Comparison of ENCODE assay signal across 21 cellular contexts in genomic region chr19:50462970-50463369, GRCh38. TPM values are rescaled to one million over a fixed set of nuclear protein-coding genes. Genes with fewer than 3 reads are reported as not detected.
A peak's percentile ranks its signal among the peaks of the same experiment; 100 is the strongest.
DNase-seq lines count a peak whose midpoint lies in the region; ATAC-seq, FAIRE-seq and TF ChIP-seq lines count a peak whose summit lies in the region.
"Had no signal": no experiment of that assay in that cellular context is flagged by ENCODE, and none has a peak within 500 bp of the region (broad histone marks: within the 10 kb centered on the region; RNA-seq: fewer than 3 reads in every experiment).

No MANE protein-coding gene starts in this region.

- no peaks in the 10 kb centered on the region for H4K20me1 ChIP-seq in HepG2 (ENCODE audit: insufficient read depth, low read length)
- H4K20me1 ChIP-seq: BLaER1 had no signal

- no peaks in the 10 kb centered on the region for H3K9me3 ChIP-seq in HepG2 (ENCODE audit: low read length)
- H3K9me3 ChIP-seq in right lobe of liver: no peaks in the 10 kb centered on the region
- H3K9me3 ChIP-seq in neuronal stem cell (replicated peaks in 1 of 2; ENCODE audit: control insufficient read depth in 2 of 2, insufficient read depth in 1 of 2, low read depth in 1 of 2, low read length in 2 of 2): no peaks in the 10 kb centered on the region
- no peaks in the 10 kb centered on the region for H3K9me3 ChIP-seq in spleen
- H3K9me3 ChIP-seq: BLaER1, Caco-2 had no signal

- no peak for TF ChIP-seq EP300 in HepG2 (IDR thresholded peaks at IDR 0.05; ENCODE audit: low read depth in 2 of 2, low read length in 2 of 2)
- no peak for TF ChIP-seq EP300 in HepG2 (CRISPR knock-in tag; IDR thresholded peaks at IDR 0.05; ENCODE audit: borderline replicate concordance)

- H2AFZ ChIP-seq in HepG2 (ENCODE audit: low read length): no peak overlapping the region
- H2AFZ ChIP-seq in neuronal stem cell (ENCODE audit: low read length): no peak overlapping the region
- H2AFZ ChIP-seq: GM23248 had no signal

- no peak overlapping the region for H2AK5ac ChIP-seq in neuronal stem cell (ENCODE audit: low read depth, low read length)

- no TSS peak for BruUV-seq in HepG2 (replicated peaks; lab: Mats Ljungman, UMichigan)

- no peak for TF ChIP-seq RAD21 in HepG2 (CRISPR knock-in tag; IDR thresholded peaks at IDR 0.05)

- ATAC-seq in HepG2 (no peak), right lobe of liver (no peak)
- ATAC-seq: CD8-positive, alpha-beta T cell had no signal

- CTCF ChIA-PET in HepG2 (lab: Yijun Ruan, JAX; ENCODE audit: low intra/inter-chr PET ratio, low total read pairs): no interaction called here

- no peak overlapping the region for H4K91ac ChIP-seq in neuronal stem cell (ENCODE audit: low read depth, low read length, poor library complexity)

- no peak overlapping the region for H2BK5ac ChIP-seq in neuronal stem cell (ENCODE audit: low read length)

- POLR2A ChIA-PET in HepG2 (lab: Yijun Ruan, JAX): no interaction called here

- H2BK12ac ChIP-seq in neuronal stem cell (ENCODE audit: low read length): no peak overlapping the region

- 52% methylated on average over 6 of the region's 7 CpGs for WGBS in HepG2 (ENCODE audit: low lambda C conversion rate)
- WGBS in right lobe of liver (ENCODE audit: insufficient coverage, low coverage, low lambda C conversion rate, missing lambda C conversion rate): 74% methylated on average over 7 of the region's 7 CpGs
- WGBS in neuronal stem cell (ENCODE audit: extremely low coverage in 2 of 2, insufficient read length in 2 of 2, insufficient replicate concordance in 1 of 2), 2 donors: no CpG with 5 or more reads among the region's 7 CpGs
- WGBS in spleen, 5 donors: 75 to 81% (median 79%) methylated on average over 7 of the region's 7 CpGs

- no peak for DNase-seq in HepG2 (ENCODE audit: low spot score)
- DNase-seq in right lobe of liver: no peak
- DNase-seq in neuronal stem cell (ENCODE audit: low spot score): no peak
- no peak for DNase-seq in spleen
- no peak for DNase-seq in NCI-H226
- DNase-seq: Caco-2; CD4-positive, CD25-positive, alpha-beta regulatory T cell; CD8-positive, alpha-beta T cell; DMS153; DND-41; GM23248; H7; HCEC 1CT had no signal

- H3K9ac ChIP-seq in HepG2 (ENCODE audit: insufficient read depth, low read depth, low read length): no peak overlapping the region
- H3K9ac ChIP-seq in neuronal stem cell (ENCODE audit: low read depth, low read length, poor library complexity): no peak overlapping the region
- H3K9ac ChIP-seq: BLaER1, GM23248 had no signal

- H3K36me3 ChIP-seq in HepG2 (replicated peaks in 1 of 2; ENCODE audit: control insufficient read depth in 1 of 2, insufficient read depth in 2 of 2, low read length in 2 of 2) (no peaks in the 10 kb centered on the region), right lobe of liver (no peaks in the 10 kb centered on the region), neuronal stem cell (replicated peaks in 1 of 2; ENCODE audit: control insufficient read depth in 2 of 2, insufficient read depth in 2 of 2, low read length in 2 of 2) (no peaks in the 10 kb centered on the region), spleen (no peaks in the 10 kb centered on the region)
- H3K36me3 ChIP-seq: BLaER1 had no signal

- H3K4me2 ChIP-seq in HepG2 (ENCODE audit: low read depth, low read length) (no peak overlapping the region), neuronal stem cell (ENCODE audit: insufficient read depth, low read length, poor library complexity, severe bottlenecking) (no peak overlapping the region)
- H3K4me2 ChIP-seq: BLaER1 had no signal

- H2BK15ac ChIP-seq in neuronal stem cell (ENCODE audit: low read length): peak overlapping the region; percentile 33

- H3K27ac ChIP-seq in HepG2 (ENCODE audit: extremely low read length, insufficient read depth, low read length) (no peak overlapping the region), right lobe of liver (no peak overlapping the region), neuronal stem cell (replicated peaks; ENCODE audit: low read length) (no peak overlapping the region), spleen (no peak overlapping the region)
- H3K27ac ChIP-seq: 22Rv1, BLaER1, C4-2B, GM23248 had no signal

- H3K4me1 ChIP-seq in HepG2 (ENCODE audit: insufficient read depth, low read length) (peaks cover 55% of the 10 kb centered on the region), right lobe of liver (peaks cover 0 to 7% (median 0%) of the 10 kb centered on the region in 4 donors), neuronal stem cell (ENCODE audit: control insufficient read depth in 2 of 2, insufficient read depth in 1 of 2, low read depth in 1 of 2, low read length in 2 of 2) (peaks cover 13 to 14% of the 10 kb centered on the region in 2 donors), spleen (peaks cover 0 to 19% (median 14%) of the 10 kb centered on the region in 6 donors)

- in situ Hi-C loops in HepG2 (cut with HindIII; ENCODE audit: extremely low pct_ligation_motif_present, low pct_unique_long_range_greater_than_20kb): loop anchor here (10.0 kb wide), 1 partner anchor 88 kb away; the partner anchor contains the start of gene NR1H2

- H3K14ac ChIP-seq in neuronal stem cell (ENCODE audit: low read length): no peak overlapping the region

- FAIRE-seq in HepG2 (lab: Jason Lieb, UNC): no peak
- FAIRE-seq: A204.1, G401.6, GM19239, H1 had no signal

- H3K27me3 ChIP-seq in HepG2 (ENCODE audit: control insufficient read depth in 1 of 2, insufficient read depth in 2 of 2, low read length in 2 of 2): no peaks in the 10 kb centered on the region
- H3K27me3 ChIP-seq in right lobe of liver: no peaks in the 10 kb centered on the region
- no peaks in the 10 kb centered on the region for H3K27me3 ChIP-seq in neuronal stem cell (ENCODE audit: control insufficient read depth in 3 of 3, insufficient read depth in 3 of 3, low read depth in 1 of 3, low read length in 3 of 3)
- peaks cover 0 to 41% (median 14%) of the 10 kb centered on the region in 7 donors for H3K27me3 ChIP-seq in spleen (replicated peaks in 1 of 7)
- H3K27me3 ChIP-seq: BLaER1 had no signal

- no peak overlapping the region for H4K8ac ChIP-seq in neuronal stem cell (ENCODE audit: low read depth, low read length)

- peaks cover 2% of the 10 kb centered on the region for H3K79me1 ChIP-seq in neuronal stem cell (ENCODE audit: low read depth, low read length)

- intact Hi-C loops in HepG2 (cut with micrococcal nuclease; ENCODE audit: unreplicated experiment): no loop called here
- intact Hi-C loops in right lobe of liver (cut with DNase I): no loop called here
- intact Hi-C loops in spleen (cut with DNase I; ENCODE audit: low total_unique reads): loop anchor here (5.0 kb wide), 1 partner anchor 96 kb away; the partner anchor contains the start of gene NAPSA

- H3K18ac ChIP-seq in neuronal stem cell (ENCODE audit: low read length): no peak overlapping the region

- no peaks in the 10 kb centered on the region for H3K79me2 ChIP-seq in HepG2 (ENCODE audit: insufficient read depth, low read length)

- TF ChIP-seq POLR2A in HepG2 (IDR thresholded peaks at IDR 0.05; ENCODE audit: insufficient read depth in 1 of 2, low read depth in 2 of 2, low read length in 2 of 2): no peak
- TF ChIP-seq POLR2A in right lobe of liver (IDR thresholded peaks at IDR 0.05): no peak
- no peak for TF ChIP-seq POLR2A in spleen (IDR thresholded peaks at IDR 0.05)

- no peak overlapping the region for H3K23ac ChIP-seq in neuronal stem cell (ENCODE audit: low read depth, low read length, poor library complexity)

- H3K4ac ChIP-seq in neuronal stem cell (ENCODE audit: low read length): no peak overlapping the region

- no peak for TF ChIP-seq CTCF in HepG2 (CRISPR knock-in tag; IDR thresholded peaks at IDR 0.05)
- no peak for TF ChIP-seq CTCF in right lobe of liver (IDR thresholded peaks at IDR 0.05)
- no peak for TF ChIP-seq CTCF in spleen (IDR thresholded peaks at IDR 0.05 in 8 of 11, conservative IDR thresholded peaks at IDR 0.05 in 3 of 11)

- H3K4me3 ChIP-seq in HepG2 (replicated peaks in 1 of 3; ENCODE audit: insufficient read depth in 1 of 3, low read depth in 2 of 3, low read length in 3 of 3) (no peak overlapping the region), right lobe of liver (no peak overlapping the region), neuronal stem cell (ENCODE audit: low read length in 2 of 2) (no peak overlapping the region), spleen (no peak overlapping the region)
- H3K4me3 ChIP-seq: BLaER1, GM23248 had no signal

- no peak overlapping the region for H2BK120ac ChIP-seq in neuronal stem cell (ENCODE audit: low read depth, low read length)

RNA-seq across cellular contexts. Expression of gene EMC10, which starts 13.3 kb away (rescaled TPM):
- total RNA-seq in HepG2 (2016; rRNA removed; fragmentation: Illumina TruSeq; extraction: Trizol) (not detected in 2 replicates), right lobe of liver (10 to 100 TPM; 48.6 to 82.8 (median 74.2) TPM), spleen (10 to 100 TPM; 53.0 to 72.6 (median 62.5) TPM)
- not detected in 2 replicates for total RNA-seq in HepG2 (2016; cell fraction: cytosol; rRNA removed; fragmentation: Illumina TruSeq; extraction: Trizol; ENCODE audit: low read depth)
- total RNA-seq in HepG2 (2016; cell fraction: insoluble cytoplasmic fraction; rRNA removed; fragmentation: Illumina TruSeq; extraction: Trizol): not detected in 2 replicates
- not detected in 2 replicates for total RNA-seq in HepG2 (2016; cell fraction: membrane; rRNA removed; fragmentation: Illumina TruSeq; extraction: Trizol)
- not detected in 2 replicates for total RNA-seq in HepG2 (2016; cell fraction: nucleus; rRNA removed; fragmentation: Illumina TruSeq; extraction: Trizol)
- polyA plus RNA-seq in HepG2 (2011; rRNA removed) (not detected in 2 replicates), spleen (10 to 100 TPM; 31.0 to 61.1 (median 50.5) TPM)
- polyA plus RNA-seq in HepG2 (2011; cell fraction: cytosol; rRNA removed): 0.04 TPM in 1 of 2 replicates, not detected in the other
- polyA plus RNA-seq in HepG2 (2011; cell fraction: nucleus; rRNA removed): 0.19 TPM in 1 of 2 replicates, not detected in the other
- not detected in 2 replicates for polyA plus RNA-seq in HepG2 (2012)
- not detected in 2 replicates for polyA plus RNA-seq in HepG2 (2016; cell fraction: cytosol; fragmentation: Illumina TruSeq; extraction: Trizol; ENCODE audit: low read depth)
- not detected in 2 replicates for polyA plus RNA-seq in HepG2 (2016; cell fraction: insoluble cytoplasmic fraction; fragmentation: Illumina TruSeq; extraction: Trizol; ENCODE audit: low read depth)
- not detected in 2 replicates for polyA plus RNA-seq in HepG2 (2016; cell fraction: membrane; fragmentation: Illumina TruSeq; extraction: Trizol; ENCODE audit: low read depth)
- not detected in 2 replicates for polyA plus RNA-seq in HepG2 (2016; cell fraction: nucleus; fragmentation: Illumina TruSeq; extraction: Trizol; ENCODE audit: insufficient read depth, low read depth)
- polyA minus RNA-seq in HepG2 (2011; rRNA and poly(A)+ RNA removed; ENCODE audit: low replicate concordance): 0.06 and 36.3 TPM in 2 replicates
- 0.69 and 2.2 TPM in 2 replicates for polyA minus RNA-seq in HepG2 (2011; cell fraction: cytosol; rRNA and poly(A)+ RNA removed)
- 0.25 and 1.0 TPM in 2 replicates for polyA minus RNA-seq in HepG2 (2011; cell fraction: nucleus; rRNA and poly(A)+ RNA removed)
- 57.0 TPM for polyA plus RNA-seq in neuronal stem cell (2013, experiment 1 of 2)
- 55.4 TPM for polyA plus RNA-seq in neuronal stem cell (2013, experiment 2 of 2)

RNA-seq across cellular contexts. Expression of gene GARIN5A, which starts 13.7 kb away (rescaled TPM):
- total RNA-seq in HepG2 (2016; rRNA removed; fragmentation: Illumina TruSeq; extraction: Trizol): not detected in 2 replicates
- not detected in 2 replicates for total RNA-seq in HepG2 (2016; cell fraction: cytosol; rRNA removed; fragmentation: Illumina TruSeq; extraction: Trizol; ENCODE audit: low read depth)
- total RNA-seq in HepG2 (2016; cell fraction: insoluble cytoplasmic fraction; rRNA removed; fragmentation: Illumina TruSeq; extraction: Trizol): not detected in 2 replicates
- total RNA-seq in HepG2 (2016; cell fraction: membrane; rRNA removed; fragmentation: Illumina TruSeq; extraction: Trizol): not detected in 2 replicates
- total RNA-seq in HepG2 (2016; cell fraction: nucleus; rRNA removed; fragmentation: Illumina TruSeq; extraction: Trizol): not detected in 2 replicates
- not detected in 2 replicates for polyA plus RNA-seq in HepG2 (2011; rRNA removed)
- not detected in 2 replicates for polyA plus RNA-seq in HepG2 (2011; cell fraction: cytosol; rRNA removed)
- not detected in 2 replicates for polyA plus RNA-seq in HepG2 (2011; cell fraction: nucleus; rRNA removed)
- not detected in 2 replicates for polyA plus RNA-seq in HepG2 (2012)
- not detected in 2 replicates for polyA plus RNA-seq in HepG2 (2016; cell fraction: cytosol; fragmentation: Illumina TruSeq; extraction: Trizol; ENCODE audit: low read depth)
- not detected in 2 replicates for polyA plus RNA-seq in HepG2 (2016; cell fraction: insoluble cytoplasmic fraction; fragmentation: Illumina TruSeq; extraction: Trizol; ENCODE audit: low read depth)
- not detected in 2 replicates for polyA plus RNA-seq in HepG2 (2016; cell fraction: membrane; fragmentation: Illumina TruSeq; extraction: Trizol; ENCODE audit: low read depth)
- not detected in 2 replicates for polyA plus RNA-seq in HepG2 (2016; cell fraction: nucleus; fragmentation: Illumina TruSeq; extraction: Trizol; ENCODE audit: insufficient read depth, low read depth)
- polyA minus RNA-seq in HepG2 (2011; rRNA and poly(A)+ RNA removed; ENCODE audit: low replicate concordance): 5.1 TPM in 1 of 2 replicates, not detected in the other
- polyA minus RNA-seq in HepG2 (2011; cell fraction: cytosol; rRNA and poly(A)+ RNA removed): not detected in 2 replicates
- not detected in 2 replicates for polyA minus RNA-seq in HepG2 (2011; cell fraction: nucleus; rRNA and poly(A)+ RNA removed)
- 1 to 10 TPM in 5 of 6 experiments, under 1 TPM in 1; 0.68 to 2.3 (median 1.5) TPM for total RNA-seq in right lobe of liver
- polyA plus RNA-seq in neuronal stem cell (2013, experiment 1 of 2): 9.4 TPM
- 8.0 TPM for polyA plus RNA-seq in neuronal stem cell (2013, experiment 2 of 2)
- total RNA-seq in spleen: under 1 TPM in 1 of 7 donors, not detected in 6; 0.61 TPM
- 1 to 10 TPM in 1 of 3 donors, under 1 TPM in 2; 0.42 to 1.4 (median 0.48) TPM for polyA plus RNA-seq in spleen
- total RNA-seq: GM23248 had no signal

RNA-seq across cellular contexts. Expression of gene MYBPC2, which starts 30.3 kb away (rescaled TPM):
- total RNA-seq in HepG2 (2016; rRNA removed; fragmentation: Illumina TruSeq; extraction: Trizol) (0.67 TPM in 1 of 2 replicates, not detected in the other), right lobe of liver (under 1 TPM in 3 of 6 experiments, not detected in 3; 0.12 to 0.56 (median 0.30) TPM), spleen (1 to 10 TPM in 1 of 7 donors, under 1 TPM in 4, not detected in 2; 0.28 to 1.5 (median 0.40) TPM)
- not detected in 2 replicates for total RNA-seq in HepG2 (2016; cell fraction: cytosol; rRNA removed; fragmentation: Illumina TruSeq; extraction: Trizol; ENCODE audit: low read depth)
- total RNA-seq in HepG2 (2016; cell fraction: insoluble cytoplasmic fraction; rRNA removed; fragmentation: Illumina TruSeq; extraction: Trizol): not detected in 2 replicates
- not detected in 2 replicates for total RNA-seq in HepG2 (2016; cell fraction: membrane; rRNA removed; fragmentation: Illumina TruSeq; extraction: Trizol)
- total RNA-seq in HepG2 (2016; cell fraction: nucleus; rRNA removed; fragmentation: Illumina TruSeq; extraction: Trizol): not detected in 2 replicates
- polyA plus RNA-seq in HepG2 (2011; rRNA removed) (0.01 TPM in 1 of 2 replicates, not detected in the other), spleen (1 to 10 TPM in 1 of 3 donors, under 1 TPM in 2; 0.33 to 1.7 (median 0.45) TPM)
- polyA plus RNA-seq in HepG2 (2011; cell fraction: cytosol; rRNA removed): 0.01 and 0.03 TPM in 2 replicates
- 0.05 and 0.24 TPM in 2 replicates for polyA plus RNA-seq in HepG2 (2011; cell fraction: nucleus; rRNA removed)
- polyA plus RNA-seq in HepG2 (2012): not detected in 2 replicates
- not detected in 2 replicates for polyA plus RNA-seq in HepG2 (2016; cell fraction: cytosol; fragmentation: Illumina TruSeq; extraction: Trizol; ENCODE audit: low read depth)
- polyA plus RNA-seq in HepG2 (2016; cell fraction: insoluble cytoplasmic fraction; fragmentation: Illumina TruSeq; extraction: Trizol; ENCODE audit: low read depth): not detected in 2 replicates
- not detected in 2 replicates for polyA plus RNA-seq in HepG2 (2016; cell fraction: membrane; fragmentation: Illumina TruSeq; extraction: Trizol; ENCODE audit: low read depth)
- not detected in 2 replicates for polyA plus RNA-seq in HepG2 (2016; cell fraction: nucleus; fragmentation: Illumina TruSeq; extraction: Trizol; ENCODE audit: insufficient read depth, low read depth)
- not detected in 2 replicates for polyA minus RNA-seq in HepG2 (2011; rRNA and poly(A)+ RNA removed; ENCODE audit: low replicate concordance)
- not detected in 2 replicates for polyA minus RNA-seq in HepG2 (2011; cell fraction: cytosol; rRNA and poly(A)+ RNA removed)
- not detected in 2 replicates for polyA minus RNA-seq in HepG2 (2011; cell fraction: nucleus; rRNA and poly(A)+ RNA removed)
- 1.0 TPM for polyA plus RNA-seq in neuronal stem cell (2013, experiment 1 of 2)
- 1.2 TPM for polyA plus RNA-seq in neuronal stem cell (2013, experiment 2 of 2)
- total RNA-seq: GM23248 had no signal
- polyA plus RNA-seq: AG04450, GM23248 had no signal

RNA-seq across cellular contexts. Expression of gene SPIB, which starts 44.2 kb away (rescaled TPM):
- total RNA-seq in HepG2 (2016; rRNA removed; fragmentation: Illumina TruSeq; extraction: Trizol) (0.04 TPM in 1 of 2 replicates, not detected in the other), right lobe of liver (under 1 TPM in 1 of 6 experiments, not detected in 5; 0.51 TPM), spleen (10 to 100 TPM; 22.1 to 76.6 (median 34.4) TPM)
- total RNA-seq in HepG2 (2016; cell fraction: cytosol; rRNA removed; fragmentation: Illumina TruSeq; extraction: Trizol; ENCODE audit: low read depth): not detected in 2 replicates
- 0.13 and 0.15 TPM in 2 replicates for total RNA-seq in HepG2 (2016; cell fraction: insoluble cytoplasmic fraction; rRNA removed; fragmentation: Illumina TruSeq; extraction: Trizol)
- not detected in 2 replicates for total RNA-seq in HepG2 (2016; cell fraction: membrane; rRNA removed; fragmentation: Illumina TruSeq; extraction: Trizol)
- not detected in 2 replicates for total RNA-seq in HepG2 (2016; cell fraction: nucleus; rRNA removed; fragmentation: Illumina TruSeq; extraction: Trizol)
- polyA plus RNA-seq in HepG2 (2011; rRNA removed) (0.04 TPM in 1 of 2 replicates, not detected in the other), spleen (10 to 100 TPM; 55.5 to 90.5 (median 86.1) TPM)
- polyA plus RNA-seq in HepG2 (2011; cell fraction: cytosol; rRNA removed): not detected in 2 replicates
- 0.21 TPM in 1 of 2 replicates, not detected in the other for polyA plus RNA-seq in HepG2 (2011; cell fraction: nucleus; rRNA removed)
- polyA plus RNA-seq in HepG2 (2012): not detected in 2 replicates
- polyA plus RNA-seq in HepG2 (2016; cell fraction: cytosol; fragmentation: Illumina TruSeq; extraction: Trizol; ENCODE audit: low read depth): 0.10 TPM in 1 of 2 replicates, not detected in the other
- not detected in 2 replicates for polyA plus RNA-seq in HepG2 (2016; cell fraction: insoluble cytoplasmic fraction; fragmentation: Illumina TruSeq; extraction: Trizol; ENCODE audit: low read depth)
- 0.07 TPM in 1 of 2 replicates, not detected in the other for polyA plus RNA-seq in HepG2 (2016; cell fraction: membrane; fragmentation: Illumina TruSeq; extraction: Trizol; ENCODE audit: low read depth)
- polyA plus RNA-seq in HepG2 (2016; cell fraction: nucleus; fragmentation: Illumina TruSeq; extraction: Trizol; ENCODE audit: insufficient read depth, low read depth): 0.53 TPM in 1 of 2 replicates, not detected in the other
- 0.51 TPM in 1 of 2 replicates, not detected in the other for polyA minus RNA-seq in HepG2 (2011; rRNA and poly(A)+ RNA removed; ENCODE audit: low replicate concordance)
- polyA minus RNA-seq in HepG2 (2011; cell fraction: cytosol; rRNA and poly(A)+ RNA removed): not detected in 2 replicates
- not detected in 2 replicates for polyA minus RNA-seq in HepG2 (2011; cell fraction: nucleus; rRNA and poly(A)+ RNA removed)
- polyA plus RNA-seq in neuronal stem cell (2013, experiment 1 of 2): 0.08 TPM
- 0.17 TPM for polyA plus RNA-seq in neuronal stem cell (2013, experiment 2 of 2)
- total RNA-seq: CD4-positive, CD25-positive, alpha-beta regulatory T cell; GM23248 had no signal
- polyA plus RNA-seq: AG04450, GM23248 had no signal

RNA-seq across cellular contexts. Expression of gene JOSD2, which starts 48.0 kb away (rescaled TPM):
- total RNA-seq in HepG2 (2016; rRNA removed; fragmentation: Illumina TruSeq; extraction: Trizol) (2.0 and 2.3 TPM in 2 replicates), right lobe of liver (10 to 100 TPM; 15.0 to 27.5 (median 19.1) TPM), spleen (10 to 100 TPM; 21.4 to 32.1 (median 29.0) TPM)
- 2.6 and 3.1 TPM in 2 replicates for total RNA-seq in HepG2 (2016; cell fraction: cytosol; rRNA removed; fragmentation: Illumina TruSeq; extraction: Trizol; ENCODE audit: low read depth)
- 3.2 and 3.4 TPM in 2 replicates for total RNA-seq in HepG2 (2016; cell fraction: insoluble cytoplasmic fraction; rRNA removed; fragmentation: Illumina TruSeq; extraction: Trizol)
- 3.4 and 3.5 TPM in 2 replicates for total RNA-seq in HepG2 (2016; cell fraction: membrane; rRNA removed; fragmentation: Illumina TruSeq; extraction: Trizol)
- total RNA-seq in HepG2 (2016; cell fraction: nucleus; rRNA removed; fragmentation: Illumina TruSeq; extraction: Trizol): 0.56 and 1.7 TPM in 2 replicates
- polyA plus RNA-seq in HepG2 (2011; rRNA removed) (4.1 and 5.2 TPM in 2 replicates), spleen (10 to 100 TPM; 39.2 to 54.3 (median 42.4) TPM)
- 4.6 and 10.0 TPM in 2 replicates for polyA plus RNA-seq in HepG2 (2011; cell fraction: cytosol; rRNA removed)
- polyA plus RNA-seq in HepG2 (2011; cell fraction: nucleus; rRNA removed): 6.9 and 8.9 TPM in 2 replicates
- 1.6 and 3.0 TPM in 2 replicates for polyA plus RNA-seq in HepG2 (2012)
- 3.7 and 4.0 TPM in 2 replicates for polyA plus RNA-seq in HepG2 (2016; cell fraction: cytosol; fragmentation: Illumina TruSeq; extraction: Trizol; ENCODE audit: low read depth)
- polyA plus RNA-seq in HepG2 (2016; cell fraction: insoluble cytoplasmic fraction; fragmentation: Illumina TruSeq; extraction: Trizol; ENCODE audit: low read depth): 2.9 and 3.0 TPM in 2 replicates
- polyA plus RNA-seq in HepG2 (2016; cell fraction: membrane; fragmentation: Illumina TruSeq; extraction: Trizol; ENCODE audit: low read depth): 4.1 and 4.4 TPM in 2 replicates
- 2.7 and 4.3 TPM in 2 replicates for polyA plus RNA-seq in HepG2 (2016; cell fraction: nucleus; fragmentation: Illumina TruSeq; extraction: Trizol; ENCODE audit: insufficient read depth, low read depth)
- 2.9 and 4.4 TPM in 2 replicates for polyA minus RNA-seq in HepG2 (2011; rRNA and poly(A)+ RNA removed; ENCODE audit: low replicate concordance)
- polyA minus RNA-seq in HepG2 (2011; cell fraction: cytosol; rRNA and poly(A)+ RNA removed): 2.6 TPM in 1 of 2 replicates, not detected in the other
- polyA minus RNA-seq in HepG2 (2011; cell fraction: nucleus; rRNA and poly(A)+ RNA removed): 1.9 and 2.2 TPM in 2 replicates
- polyA plus RNA-seq in neuronal stem cell (2013, experiment 1 of 2): 2.7 TPM
- 2.8 TPM for polyA plus RNA-seq in neuronal stem cell (2013, experiment 2 of 2)

Comparison
In these comparisons a context has a peak if more than half of its experiments do, and no peak if none do; other contexts are left out.
1. RNA of gene EMC10, which starts 13.3 kb away (total RNA-seq): 48.6 to 82.8 TPM in right lobe of liver and 53.0 to 72.6 TPM in spleen; not detected in HepG2; every median in the first group is over 10 times any median in the second.